In genomic region chr3:49813497-49814174, GRCh38 we compare ENCODE assay signal across 8 cellular contexts. TPM values are rescaled to one million over a fixed set of nuclear protein-coding genes. Genes with fewer than 3 reads are reported as not detected.
DNase-seq lines count a peak whose midpoint lies in the region; ATAC-seq and TF ChIP-seq lines count a peak whose summit lies in the region.

Gene UBA7, minus strand, starts transcription at chr3:49813953. Its CDS starts 166 bp downstream, at chr3:49813787.

- peak in 1 of 4 donors; percentile 9 for TF ChIP-seq POLR2A in esophagus squamous epithelium (IDR thresholded peaks at IDR 0.05)

- peaks cover 15 to 40% (median 18%) of the 10 kb centered on the region in 3 donors for H3K36me3 ChIP-seq in esophagus squamous epithelium

- no peaks in the 10 kb centered on the region for H3K27me3 Mint-ChIP-seq in activated CD8-positive, alpha-beta memory T cell treated with anti-CD3 and anti-CD28 coated beads, Interleukin-2, amount 10 ng/mL, durations not matched to agents 7 days and 5 days
- H3K27me3 Mint-ChIP-seq in neural crest cell (ENCODE audit: low read depth) = no peaks in the 10 kb centered on the region

- H3K4me1 Mint-ChIP-seq in activated CD8-positive, alpha-beta memory T cell treated with anti-CD3 and anti-CD28 coated beads, Interleukin-2, amount 10 ng/mL, durations not matched to agents 7 days and 5 days = peaks cover 23% of the 10 kb centered on the region
- peaks cover under 1% of the 10 kb centered on the region for H3K4me1 Mint-ChIP-seq in neural crest cell

- peak; percentile 95 for ATAC-seq in activated CD8-positive, alpha-beta memory T cell treated with anti-CD3 and anti-CD28 coated beads, Interleukin-2, amount 10 ng/mL, durations not matched to agents 7 days and 5 days

- peak; percentile 50 for DNase-seq in stimulated activated CD4-positive, alpha-beta T cell treated with anti-CD3 and anti-CD28 coated beads, Interleukin-15, amount 100 ng/mL, for 24 hours
- no peak for DNase-seq in stimulated activated CD4-positive, alpha-beta T cell treated with anti-CD3 and anti-CD28 coated beads, Interleukin-12 subunit alpha, Interleukin-12 subunit beta, amount 100 ng/mL, for 4 hours
- DNase-seq in KG1 (lab: John Stamatoyannopoulos, UW) = peak; percentile 73
- peak; percentile 68 for DNase-seq in activated CD8-positive, alpha-beta memory T cell treated with anti-CD3 and anti-CD28 coated beads, Interleukin-2, amount 10 ng/mL, durations not matched to agents 7 days and 5 days
- DNase-seq in esophagus squamous epithelium (lab: John Stamatoyannopoulos, UW) = no peak
- DNase-seq in neural crest cell (ENCODE audit: low read depth, low spot score) = no peak
- DNase-seq in NCI-H1417 treated with DMSO at 0.1 percent for 48 hours (lab: John Stamatoyannopoulos, UW) = no peak
- no peak for DNase-seq in NCI-H2081 treated with DMSO at 0.1 percent for 48 hours (lab: John Stamatoyannopoulos, UW)

- peaks cover 16 to 40% (median 19%) of the 10 kb centered on the region in 3 donors for H3K4me1 ChIP-seq in esophagus squamous epithelium

- H3K27ac ChIP-seq in esophagus squamous epithelium = peak within 1 kb of the TSS; percentile 76 to 88 (median 84)

- no peaks in the 10 kb centered on the region for H3K9me3 Mint-ChIP-seq in activated CD8-positive, alpha-beta memory T cell treated with anti-CD3 and anti-CD28 coated beads, Interleukin-2, amount 10 ng/mL, durations not matched to agents 7 days and 5 days (ENCODE audit: low read depth)
- no peaks in the 10 kb centered on the region for H3K9me3 Mint-ChIP-seq in neural crest cell

- no peak for TF ChIP-seq CTCF in esophagus squamous epithelium (IDR thresholded peaks at IDR 0.05)
- no peak for TF ChIP-seq CTCF in neural crest cell (conservative IDR thresholded peaks at IDR 0.05)

- peaks cover 16% of the 10 kb centered on the region for H3K36me3 Mint-ChIP-seq in activated CD8-positive, alpha-beta memory T cell treated with anti-CD3 and anti-CD28 coated beads, Interleukin-2, amount 10 ng/mL, durations not matched to agents 7 days and 5 days
- H3K36me3 Mint-ChIP-seq in neural crest cell (ENCODE audit: low read depth) = no peaks in the 10 kb centered on the region

- CTCF ChIA-PET in activated CD8-positive, alpha-beta memory T cell treated with anti-CD3 and anti-CD28 coated beads, Interleukin-2, amount 10 ng/mL, durations not matched to agents 7 days and 5 days (lab: Charles Lee) = interaction anchor here (0.8 to 15.8 kb wide), 5 partner anchors 11 to 274 kb away, joined by 3 to 261 read pairs (median 6); partner anchors contain the start of genes CDHR4, INKA1 and RBM6

- peak within 1 kb of the TSS; percentile 97 for H3K27ac Mint-ChIP-seq in activated CD8-positive, alpha-beta memory T cell treated with anti-CD3 and anti-CD28 coated beads, Interleukin-2, amount 10 ng/mL, durations not matched to agents 7 days and 5 days
- peak within 1 kb of the TSS; percentile 62 for H3K27ac Mint-ChIP-seq in neural crest cell (ENCODE audit: unreplicated experiment)

- H3K4me3 Mint-ChIP-seq in activated CD8-positive, alpha-beta memory T cell treated with anti-CD3 and anti-CD28 coated beads, Interleukin-2, amount 10 ng/mL, durations not matched to agents 7 days and 5 days = peak within 1 kb of the TSS; percentile 96
- H3K4me3 Mint-ChIP-seq in neural crest cell = no peak within 1 kb of the TSS

- no peaks in the 10 kb centered on the region for H3K9me3 ChIP-seq in esophagus squamous epithelium

- H3K27me3 ChIP-seq in esophagus squamous epithelium = no peaks in the 10 kb centered on the region

- WGBS in esophagus squamous epithelium, 2 donors = 0% methylated on average over 1 to 3 of the region's 9 CpGs

- H3K4me3 ChIP-seq in esophagus squamous epithelium = peak within 1 kb of the TSS; percentile 24 to 65 (median 53)

- intact Hi-C loops in esophagus squamous epithelium (cut with DNase I) = no loop called here

RNA-seq across cellular contexts. Expression of gene UBA7, which starts in this region (rescaled TPM):
- 100 to 1,000 TPM; 149 to 212 TPM for total RNA-seq in activated CD8-positive, alpha-beta memory T cell treated with anti-CD3 and anti-CD28 coated beads, Interleukin-2, amount 10 ng/mL, durations not matched to agents 7 days and 5 days
- total RNA-seq in esophagus squamous epithelium (10 to 100 TPM in 3 of 4 donors, 1 to 10 TPM in 1; 8.1 to 43.3 (median 33.8) TPM), neural crest cell (4.2 and 6.0 TPM in 2 replicates)

Comparison
In these comparisons a context has a peak if more than half of its experiments do, and no peak if none do; other contexts are left out.
1. DNase-seq: peak in stimulated activated CD4-positive, alpha-beta T cell treated with anti-CD3 and anti-CD28 coated beads, Interleukin-15, amount 100 ng/mL, for 24 hours (single experiment), KG1 (single experiment) and activated CD8-positive, alpha-beta memory T cell treated with anti-CD3 and anti-CD28 coated beads, Interleukin-2, amount 10 ng/mL, durations not matched to agents 7 days and 5 days (single experiment); none in stimulated activated CD4-positive, alpha-beta T cell treated with anti-CD3 and anti-CD28 coated beads, Interleukin-12 subunit alpha, Interleukin-12 subunit beta, amount 100 ng/mL, for 4 hours (single experiment), esophagus squamous epithelium (single experiment), neural crest cell (single experiment), NCI-H1417 treated with DMSO at 0.1 percent for 48 hours (single experiment) and NCI-H2081 treated with DMSO at 0.1 percent for 48 hours (single experiment).